ENCODE assay signal across 8 cellular contexts in genomic region chr1:224430511-224431113, GRCh38. TPM values are rescaled to one million over a fixed set of nuclear protein-coding genes. Genes with fewer than 3 reads are reported as not detected.
DNase-seq lines count a peak whose midpoint lies in the region; ATAC-seq and TF ChIP-seq lines count a peak whose summit lies in the region.

No MANE protein-coding gene starts in this region.

- peaks cover 39% of the 10 kb centered on the region for H3K36me3 ChIP-seq in A673 (ENCODE audit: insufficient read depth, low read length, poor library complexity, severe bottlenecking)
- H3K36me3 ChIP-seq in IMR-90 (ENCODE audit: control insufficient read depth, insufficient read depth, low read length): peaks cover 7% of the 10 kb centered on the region
- H3K36me3 ChIP-seq in gastroesophageal sphincter: peaks cover 0 to 17% of the 10 kb centered on the region in 2 donors

- H2AFZ ChIP-seq in IMR-90 (replicated peaks; ENCODE audit: low read length, poor library complexity): no peak overlapping the region

- no peak overlapping the region for H4K5ac ChIP-seq in IMR-90 (ENCODE audit: low read depth, low read length)

- no peak overlapping the region for H3K23ac ChIP-seq in IMR-90 (ENCODE audit: low read depth, low read length)

- DNase-seq in A673 (ENCODE audit: low spot score) (peak; percentile 64), GM10248 (ENCODE audit: extremely low spot score) (peak; percentile 63), IMR-90 (peak; percentile 76)
- peak; percentile 40 for DNase-seq in activated CD4-positive, alpha-beta memory T cell treated with anti-CD3 and anti-CD28 coated beads, Interleukin-2, amount 10 ng/mL, durations not matched to agents 7 days and 5 days

- H4K91ac ChIP-seq in IMR-90 (ENCODE audit: insufficient read depth, low read depth, low read length): no peak overlapping the region

- H2BK15ac ChIP-seq in IMR-90 (ENCODE audit: low read depth, low read length): no peak overlapping the region

- CTCF ChIA-PET in A673 (lab: Charles Lee) (interaction anchor here (1.1 kb wide), 1 partner anchor 27 kb away, joined by 13 read pairs; no protein-coding TSS in a partner anchor), GM10248 (lab: Yijun Ruan, JAX) (interaction anchor here (2.0 to 2.2 kb wide), 3 partner anchors 8 to 16 kb away, joined by 4 to 8 read pairs (median 5); no protein-coding TSS in a partner anchor), IMR-90 (lab: Yijun Ruan, JAX) (interaction anchor here (0.8 kb wide), 1 partner anchor 18 kb away, joined by 3 read pairs; no protein-coding TSS in a partner anchor)
- CTCF ChIA-PET in activated CD4-positive, alpha-beta memory T cell treated with anti-CD3 and anti-CD28 coated beads, Interleukin-2, amount 10 ng/mL, durations not matched to agents 7 days and 5 days (lab: Charles Lee): interaction anchor here (0.8 to 3.6 kb wide), 5 partner anchors 27 to 97 kb away, joined by 3 to 27 read pairs (median 5); no protein-coding TSS in a partner anchor

- H3K27ac ChIP-seq in A673 (ENCODE audit: low read depth, low read length, poor library complexity, severe bottlenecking) (peak overlapping the region; percentile 63), IMR-90 (ENCODE audit: insufficient read depth, low read length) (no peak overlapping the region), gastroesophageal sphincter (peak overlapping the region in 3 of 4 donors; percentile 30 to 99 (median 98)), skin epidermis (peak overlapping the region in 17 of 21 experiments; percentile 7 to 99 (median 66))

- TF ChIP-seq POLR2A in IMR-90 (IDR thresholded peaks at IDR 0.05; ENCODE audit: low read depth, low read length) (0 out of 2 replicates have a peak, but pooled peaks have one; percentile 22), gastroesophageal sphincter (IDR thresholded peaks at IDR 0.05) (no peak)

- peaks cover 33% of the 10 kb centered on the region for H3K4me1 ChIP-seq in A673 (ENCODE audit: insufficient read depth, low read length, poor library complexity, severe bottlenecking)
- peaks cover 4% of the 10 kb centered on the region for H3K4me1 ChIP-seq in IMR-90 (ENCODE audit: control insufficient read depth, insufficient read depth, low read length)
- H3K4me1 ChIP-seq in gastroesophageal sphincter: peaks cover 9 to 82% (median 25%) of the 10 kb centered on the region in 3 donors

- TSS peak; percentile 6 for BruUV-seq in A673 (replicated peaks; lab: Mats Ljungman, UMichigan)
- BruUV-seq in IMR-90 (replicated peaks; lab: Mats Ljungman, UMichigan): TSS peak; percentile 14

- H3K9me1 ChIP-seq in IMR-90 (ENCODE audit: insufficient read depth, low read length): no peaks in the 10 kb centered on the region

- peaks cover 45% of the 10 kb centered on the region for H4K20me1 ChIP-seq in IMR-90 (ENCODE audit: insufficient read depth, low read length)

- in situ Hi-C loops in IMR-90 (cut with MboI; ENCODE audit: low sequenced_read_pairs): no loop called here

- peak overlapping the region; percentile 82; the same call in 1 of the 2 replicates for H3K4me2 ChIP-seq in IMR-90 (ENCODE audit: low read depth, low read length)

- no peak for TF ChIP-seq CTCF in A673 (conservative IDR thresholded peaks at IDR 0.05; ENCODE audit: low read depth, low read length)
- TF ChIP-seq CTCF in GM10248 (IDR thresholded peaks at IDR 0.05; ENCODE audit: control extremely low read depth, extremely low read depth, low read depth, missing control alignments): no peak
- TF ChIP-seq CTCF in IMR-90 (conservative IDR thresholded peaks at IDR 0.05; ENCODE audit: low read depth, low read length): no peak
- no peak for TF ChIP-seq CTCF in gastroesophageal sphincter (IDR thresholded peaks at IDR 0.05)

- H3K18ac ChIP-seq in IMR-90 (ENCODE audit: low read depth, low read length): no peak overlapping the region; the same call in 1 of the 2 replicates

- POLR2A ChIA-PET in A673 (lab: Charles Lee; ENCODE audit: low non-redundant PET) (interaction anchor here (0.5 kb wide), 1 partner anchor 75 kb away, joined by 10 read pairs; no protein-coding TSS in a partner anchor), GM10248 (lab: Yijun Ruan, JAX) (no interaction called here), IMR-90 (lab: Charles Lee; ENCODE audit: unreplicated experiment) (interaction anchor here (0.7 kb wide), 1 partner anchor 248 kb away, joined by 4 read pairs; no protein-coding TSS in a partner anchor)
- POLR2A ChIA-PET in activated CD4-positive, alpha-beta memory T cell treated with anti-CD3 and anti-CD28 coated beads, Interleukin-2, amount 10 ng/mL, durations not matched to agents 7 days and 5 days (lab: Charles Lee): interaction anchor here (0.7 to 4.3 kb wide), 10 partner anchors 9 to 317 kb away, joined by 3 to 31 read pairs (median 10); partner anchors contain the start of genes CNIH4, DEGS1 and FBXO28

- H2AK9ac ChIP-seq in IMR-90 (replicated peaks; ENCODE audit: low read depth, low read length, poor library complexity): no peak overlapping the region

- peaks cover 0 to 27% of the 10 kb centered on the region in 2 experiments; a peak in 3 of 4 replicates for H3K79me1 ChIP-seq in IMR-90 (ENCODE audit: low read depth in 1 of 2, low read length in 2 of 2)

- no peak overlapping the region for H4K8ac ChIP-seq in IMR-90 (ENCODE audit: low read depth in 2 of 2, low read length in 2 of 2)

- no peak overlapping the region for H2BK120ac ChIP-seq in IMR-90 (ENCODE audit: low read depth, low read length)

- H2BK20ac ChIP-seq in IMR-90 (ENCODE audit: low read depth, low read length): no peak overlapping the region

- H3K9me3 ChIP-seq in A673 (ENCODE audit: low read depth, low read length, poor library complexity, severe bottlenecking): no peaks in the 10 kb centered on the region
- H3K9me3 ChIP-seq in IMR-90 (ENCODE audit: control insufficient read depth, insufficient read depth, low read length): no peaks in the 10 kb centered on the region
- H3K9me3 ChIP-seq in gastroesophageal sphincter: no peaks in the 10 kb centered on the region

- intact Hi-C loops in A673 (cut with micrococcal nuclease; ENCODE audit: unreplicated experiment): no loop called here
- intact Hi-C loops in IMR-90 (cut with micrococcal nuclease): loop anchor here (10.0 kb wide), 1 partner anchor 494 kb away; the partner anchor contains the start of gene DNAH14

- TF ChIP-seq RAD21 in IMR-90 (IDR thresholded peaks at IDR 0.05; ENCODE audit: low read length): no peak

- H3K14ac ChIP-seq in IMR-90 (replicated peaks; ENCODE audit: low read depth, low read length): no peak overlapping the region

- peaks cover 56% of the 10 kb centered on the region for H3K36me3 Mint-ChIP-seq in activated CD4-positive, alpha-beta memory T cell treated with anti-CD3 and anti-CD28 coated beads, Interleukin-2, amount 10 ng/mL, durations not matched to agents 7 days and 5 days (ENCODE audit: low read depth)

- no peak for TF ChIP-seq EP300 in gastroesophageal sphincter (IDR thresholded peaks at IDR 0.05)

- dilution Hi-C loops in IMR-90 (cut with HindIII; ENCODE audit: low sequenced_read_pairs, unreplicated experiment): no loop called here

- peak overlapping the region; percentile 59 for H2BK5ac ChIP-seq in IMR-90 (ENCODE audit: low read depth, low read length, poor library complexity, severe bottlenecking)

- peak overlapping the region; percentile 68 for H3K4me3 Mint-ChIP-seq in activated CD4-positive, alpha-beta memory T cell treated with anti-CD3 and anti-CD28 coated beads, Interleukin-2, amount 10 ng/mL, durations not matched to agents 7 days and 5 days

- H3K27me3 ChIP-seq in A673 (replicated peaks; ENCODE audit: insufficient read depth, low read depth, low read length, poor library complexity) (no peaks in the 10 kb centered on the region), IMR-90 (ENCODE audit: control insufficient read depth, insufficient read depth, low read length) (no peaks in the 10 kb centered on the region), gastroesophageal sphincter (no peaks in the 10 kb centered on the region)

- H3K9ac ChIP-seq in IMR-90 (ENCODE audit: low read depth, low read length): no peak overlapping the region

- no peak for ATAC-seq in IMR-90 (ENCODE audit: low read depth)
- no peak for ATAC-seq in gastroesophageal sphincter
- no peak for ATAC-seq in GM19455 (IDR thresholded peaks at IDR 0.05; ENCODE audit: unreplicated experiment)
- no peak for ATAC-seq in GM18517 (IDR thresholded peaks at IDR 0.05; ENCODE audit: unreplicated experiment)

- no CpG with 5 or more reads among the region's 2 CpGs for WGBS in IMR-90 (ENCODE audit: extremely low coverage in 2 of 2, insufficient read length in 1 of 2), 2 experiments
- 19% methylated on average over 2 of the region's 2 CpGs for WGBS in gastroesophageal sphincter (ENCODE audit: low coverage in 1 of 2), 2 donors

- no peak overlapping the region for H2AK5ac ChIP-seq in IMR-90 (ENCODE audit: low read depth, low read length)

- H3K4me3 ChIP-seq in A673 (ENCODE audit: low read depth, low read length, poor library complexity, severe bottlenecking) (peak overlapping the region; percentile 10), IMR-90 (ENCODE audit: insufficient read depth, low read depth, low read length) (peak overlapping the region; percentile 24; the same call in 1 of the 2 replicates), gastroesophageal sphincter (peak overlapping the region in 1 of 2 donors; percentile 84), skin epidermis (peak overlapping the region in 3 of 7 experiments; percentile 3 to 71 (median 23))

- H3K27ac Mint-ChIP-seq in activated CD4-positive, alpha-beta memory T cell treated with anti-CD3 and anti-CD28 coated beads, Interleukin-2, amount 10 ng/mL, durations not matched to agents 7 days and 5 days: peak overlapping the region; percentile 87

- peaks cover 54% of the 10 kb centered on the region for H3K4me1 Mint-ChIP-seq in activated CD4-positive, alpha-beta memory T cell treated with anti-CD3 and anti-CD28 coated beads, Interleukin-2, amount 10 ng/mL, durations not matched to agents 7 days and 5 days

- no peaks in the 10 kb centered on the region for H3K9me3 Mint-ChIP-seq in activated CD4-positive, alpha-beta memory T cell treated with anti-CD3 and anti-CD28 coated beads, Interleukin-2, amount 10 ng/mL, durations not matched to agents 7 days and 5 days

- H3K56ac ChIP-seq in IMR-90 (ENCODE audit: extremely low read depth, insufficient read depth, low read length): no peak overlapping the region; the same call in 1 of the 2 replicates

- no peaks in the 10 kb centered on the region for H3K27me3 Mint-ChIP-seq in activated CD4-positive, alpha-beta memory T cell treated with anti-CD3 and anti-CD28 coated beads, Interleukin-2, amount 10 ng/mL, durations not matched to agents 7 days and 5 days

- H3K4ac ChIP-seq in IMR-90 (ENCODE audit: low read depth, low read length): no peak overlapping the region

TF ChIP-seq in IMR-90, 13 proteins besides CTCF, POLR2A, EP300 and RAD21 (continues in another document):
- TF ChIP-seq NFE2L2 (IDR thresholded peaks at IDR 0.05; ENCODE audit: low read depth, low read length) (no peak), MAFK (IDR thresholded peaks at IDR 0.05; ENCODE audit: low read depth, low read length) (no peak)

RNA-seq across cellular contexts. Expression of gene WDR26, which starts 4.0 kb away (rescaled TPM):
- 73.5 TPM in 2 replicates for total RNA-seq in A673 (2021)
- total RNA-seq in IMR-90 (2012; rRNA removed): 23.8 and 41.4 TPM in 2 replicates
- 31.1 and 46.4 TPM in 2 replicates for polyA plus RNA-seq in IMR-90 (2012; rRNA removed)
- 13.2 and 15.6 TPM in 2 replicates for polyA plus RNA-seq in IMR-90 (2012; cell fraction: cytosol; rRNA removed)
- polyA plus RNA-seq in IMR-90 (2012; cell fraction: nucleus; rRNA removed; ENCODE audit: low replicate concordance): 14.3 and 60.9 TPM in 2 replicates
- 100 to 1,000 TPM; 114 to 118 TPM for total RNA-seq in activated CD4-positive, alpha-beta memory T cell treated with anti-CD3 and anti-CD28 coated beads, Interleukin-2, amount 10 ng/mL, durations not matched to agents 7 days and 5 days
- 10 to 100 TPM; 63.9 to 94.5 (median 77.7) TPM for total RNA-seq in gastroesophageal sphincter
